ENCODE assay signal across 8 cellular contexts in genomic region chr15:31216210-31216911, GRCh38.
DNase-seq lines count a peak whose midpoint lies in the region; ATAC-seq lines count a peak whose summit lies in the region.

No MANE protein-coding gene starts in this region.

- peak; percentile 39 for ATAC-seq in GM19463 (IDR thresholded peaks at IDR 0.05; ENCODE audit: unreplicated experiment)
- ATAC-seq in GM18519 (IDR thresholded peaks at IDR 0.05; ENCODE audit: low FRiP score, unreplicated experiment) = no peak

- DNase-seq in D341Med (ENCODE audit: low spot score) = peak; percentile 69
- peak; percentile 34 for DNase-seq in HS-5 (ENCODE audit: low read depth)
- peak; percentile 51 to 73 for DNase-seq in SHP77 (lab: John Stamatoyannopoulos, UW)
- peak; percentile 45 for DNase-seq in hepatic stellate cell (ENCODE audit: low spot score)
- peak; percentile 90 for DNase-seq in retina

- H3K27ac ChIP-seq in angular gyrus (ENCODE audit: low read depth, low read length) = peak overlapping the region; percentile 37

Comparison
In these comparisons a context has a peak if more than half of its experiments do, and no peak if none do; other contexts are left out.
1. DNase-seq: peak in every context shown above with its lines; median percentile 90 in retina; 69 in D341Med; 62 in SHP77; 45 in hepatic stellate cell; 34 in HS-5.